In genomic region chr11:11806074-11806473, GRCh38 we compare ENCODE assay signal across 14 cellular contexts. TPM values are rescaled to one million over a fixed set of nuclear protein-coding genes. Genes with fewer than 3 reads are reported as not detected.
DNase-seq lines count a peak whose midpoint lies in the region; ATAC-seq lines count a peak whose summit lies in the region.
"Had no signal": no experiment of that assay in that cellular context is flagged by ENCODE, and none has a peak within 500 bp of the region (broad histone marks: within the 10 kb centered on the region; RNA-seq: fewer than 3 reads in every experiment).

No MANE protein-coding gene starts in this region.

- H3K4me3 Mint-ChIP-seq in activated CD4-positive, alpha-beta T cell treated with anti-CD3 and anti-CD28 coated beads, Interleukin-2, amount 10 ng/mL, durations not matched to agents 24 days and 14 days: no peak overlapping the region
- H3K4me3 Mint-ChIP-seq in activated T-helper 2 cell treated with anti-CD3 and anti-CD28 coated beads, Interferon-gamma antibody, Interleukin-2, Interleukin-4, amounts not matched to agents 10 μg/mL and 5 μg/mL and 100 μg/mL, durations not matched to agents 14 hours and 24 hours and 36 hours (ENCODE audit: low read depth): no peak overlapping the region
- H3K4me3 Mint-ChIP-seq: B cell had no signal

- peak; percentile 32 for DNase-seq in activated CD4-positive, alpha-beta T cell treated with anti-CD3 and anti-CD28 coated beads, Interleukin-2, amount 10 ng/mL, durations not matched to agents 24 days and 14 days
- no peak for DNase-seq in activated CD4-positive, alpha-beta T cell treated with anti-CD3 and anti-CD28 coated beads for 4 hours
- DNase-seq in right cardiac atrium (no peak), substantia nigra (lab: John Stamatoyannopoulos, UW) (peak in 3 of 49 donors; percentile 4 to 40 (median 10)), cerebellum (ENCODE audit: low spot score) (no peak), GM19238 (ENCODE audit: insufficient read length, low spot score) (no peak)
- no peak for DNase-seq in activated T-helper 2 cell treated with anti-CD3 and anti-CD28 coated beads, Interferon-gamma antibody, Interleukin-2, Interleukin-4, amounts not matched to agents 10 μg/mL and 5 μg/mL and 100 μg/mL, durations not matched to agents 14 hours and 24 hours and 36 hours (ENCODE audit: low spot score)
- DNase-seq: NCI-H1417 treated with DMSO at 0.1 percent for 48 hours, NCI-H187 treated with DMSO at 0.1 percent for 48 hours, NCI-H446 treated with DMSO at 0.1 percent for 48 hours had no signal

- no peak overlapping the region for H3K4me3 ChIP-seq in right cardiac atrium (ENCODE audit: low read length)
- H3K4me3 ChIP-seq: SK-N-MC had no signal

- no peaks in the 10 kb centered on the region for H3K9me3 ChIP-seq in right cardiac atrium (ENCODE audit: control insufficient read depth, low read length)

- H3K4me1 Mint-ChIP-seq in activated CD4-positive, alpha-beta T cell treated with anti-CD3 and anti-CD28 coated beads, Interleukin-2, amount 10 ng/mL, durations not matched to agents 24 days and 14 days: no peaks in the 10 kb centered on the region
- H3K4me1 Mint-ChIP-seq in activated T-helper 2 cell treated with anti-CD3 and anti-CD28 coated beads, Interferon-gamma antibody, Interleukin-2, Interleukin-4, amounts not matched to agents 10 μg/mL and 5 μg/mL and 100 μg/mL, durations not matched to agents 14 hours and 24 hours and 36 hours (ENCODE audit: low read depth): no peaks in the 10 kb centered on the region
- H3K4me1 Mint-ChIP-seq: B cell had no signal

- H3K36me3 Mint-ChIP-seq in activated CD4-positive, alpha-beta T cell treated with anti-CD3 and anti-CD28 coated beads, Interleukin-2, amount 10 ng/mL, durations not matched to agents 24 days and 14 days (ENCODE audit: low read depth): no peaks in the 10 kb centered on the region
- no peaks in the 10 kb centered on the region for H3K36me3 Mint-ChIP-seq in activated T-helper 2 cell treated with anti-CD3 and anti-CD28 coated beads, Interferon-gamma antibody, Interleukin-2, Interleukin-4, amounts not matched to agents 10 μg/mL and 5 μg/mL and 100 μg/mL, durations not matched to agents 14 hours and 24 hours and 36 hours (ENCODE audit: low read depth)

- H3K27me3 ChIP-seq in right cardiac atrium (ENCODE audit: control insufficient read depth, insufficient read depth): no peaks in the 10 kb centered on the region

- ATAC-seq in right cardiac atrium: peak; percentile 41 to 53
- ATAC-seq: Panc1 had no signal

- WGBS in right cardiac atrium: 69% methylated on average over 3 of the region's 3 CpGs

- peaks cover 37% of the 10 kb centered on the region for H3K27me3 Mint-ChIP-seq in activated CD4-positive, alpha-beta T cell treated with anti-CD3 and anti-CD28 coated beads, Interleukin-2, amount 10 ng/mL, durations not matched to agents 24 days and 14 days
- peaks cover 35% of the 10 kb centered on the region for H3K27me3 Mint-ChIP-seq in activated T-helper 2 cell treated with anti-CD3 and anti-CD28 coated beads, Interferon-gamma antibody, Interleukin-2, Interleukin-4, amounts not matched to agents 10 μg/mL and 5 μg/mL and 100 μg/mL, durations not matched to agents 14 hours and 24 hours and 36 hours (ENCODE audit: low read depth)

- no peaks in the 10 kb centered on the region for H3K9me3 Mint-ChIP-seq in activated CD4-positive, alpha-beta T cell treated with anti-CD3 and anti-CD28 coated beads, Interleukin-2, amount 10 ng/mL, durations not matched to agents 24 days and 14 days
- no peaks in the 10 kb centered on the region for H3K9me3 Mint-ChIP-seq in activated T-helper 2 cell treated with anti-CD3 and anti-CD28 coated beads, Interferon-gamma antibody, Interleukin-2, Interleukin-4, amounts not matched to agents 10 μg/mL and 5 μg/mL and 100 μg/mL, durations not matched to agents 14 hours and 24 hours and 36 hours

- intact Hi-C loops in activated CD4-positive, alpha-beta T cell treated with anti-CD3 and anti-CD28 coated beads, Interleukin-2, amount 10 ng/mL, durations not matched to agents 24 days and 14 days (cut with micrococcal nuclease): no loop called here
- intact Hi-C loops in right cardiac atrium (cut with DNase I): loop anchor here in 2 of 4 donors (10.0 kb wide), 3 partner anchors 109 to 479 kb away; no protein-coding TSS in a partner anchor
- intact Hi-C loops in activated T-helper 2 cell treated with anti-CD3 and anti-CD28 coated beads, Interferon-gamma antibody, Interleukin-2, Interleukin-4, amounts not matched to agents 10 μg/mL and 5 μg/mL and 100 μg/mL, durations not matched to agents 14 hours and 24 hours and 36 hours (cut with micrococcal nuclease): no loop called here

- no peaks in the 10 kb centered on the region for H3K4me1 ChIP-seq in right cardiac atrium (ENCODE audit: control insufficient read depth, insufficient read depth, low read length)

- H3K27ac Mint-ChIP-seq in activated CD4-positive, alpha-beta T cell treated with anti-CD3 and anti-CD28 coated beads, Interleukin-2, amount 10 ng/mL, durations not matched to agents 24 days and 14 days: no peak overlapping the region
- no peak overlapping the region for H3K27ac Mint-ChIP-seq in activated T-helper 2 cell treated with anti-CD3 and anti-CD28 coated beads, Interferon-gamma antibody, Interleukin-2, Interleukin-4, amounts not matched to agents 10 μg/mL and 5 μg/mL and 100 μg/mL, durations not matched to agents 14 hours and 24 hours and 36 hours
- H3K27ac Mint-ChIP-seq: B cell had no signal

- H3K27ac ChIP-seq in angular gyrus (ENCODE audit: low read depth, low read length) (peak overlapping the region; percentile 97), right cardiac atrium (ENCODE audit: low read length) (peak overlapping the region; percentile 27), substantia nigra (ENCODE audit: low read depth, low read length, poor library complexity, severe bottlenecking) (peak overlapping the region; percentile 96)
- H3K27ac ChIP-seq: SK-N-MC had no signal

RNA-seq across cellular contexts. Expression of gene USP47, which starts 35.7 kb away (rescaled TPM):
- 51.9 and 54.0 TPM in 2 replicates for total RNA-seq in activated CD4-positive, alpha-beta T cell treated with anti-CD3 and anti-CD28 coated beads, Interleukin-2, amount 10 ng/mL, durations not matched to agents 24 days and 14 days
- total RNA-seq in right cardiac atrium: 10 to 100 TPM; 51.7 to 57.3 (median 54.7) TPM
- polyA plus RNA-seq in right cardiac atrium: 35.3 TPM
- 114 TPM for total RNA-seq in cerebellum
- total RNA-seq in activated T-helper 2 cell treated with anti-CD3 and anti-CD28 coated beads, Interferon-gamma antibody, Interleukin-2, Interleukin-4, amounts not matched to agents 10 μg/mL and 5 μg/mL and 100 μg/mL, durations not matched to agents 14 hours and 24 hours and 36 hours: 52.1 and 55.8 TPM in 2 replicates

Comparison
In these comparisons a context has a peak if more than half of its experiments do, and no peak if none do; other contexts are left out.
1. H3K27ac ChIP-seq: peak in every context shown above with its lines; median percentile 97 in angular gyrus; 96 in substantia nigra; 27 in right cardiac atrium.